Comparison of ENCODE assay signal across 12 cellular contexts in the genomic region with DNA sequence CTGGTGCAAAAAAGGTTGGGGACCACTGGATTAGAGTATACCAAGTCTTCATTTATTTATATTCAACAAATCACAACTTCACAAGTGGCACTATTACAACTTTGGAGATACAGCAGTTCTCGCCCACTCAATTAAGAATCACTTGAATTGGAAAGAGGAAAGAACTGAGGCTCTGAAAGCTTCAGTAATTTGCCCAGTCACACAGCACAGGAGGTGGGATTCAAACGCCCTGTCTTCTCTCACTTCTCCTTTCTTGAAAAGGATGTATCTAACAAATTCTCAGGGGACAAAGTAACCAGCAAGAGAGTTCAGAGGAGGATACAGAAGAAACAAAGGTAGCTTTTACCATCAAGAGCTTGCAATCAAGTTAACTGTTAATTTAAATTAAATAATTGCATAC. TPM values are rescaled to one million over a fixed set of nuclear protein-coding genes. Genes with fewer than 3 reads are reported as not detected.
DNase-seq lines count a peak whose midpoint lies in the region; ATAC-seq, FAIRE-seq and TF ChIP-seq lines count a peak whose summit lies in the region.
"Had no signal": no experiment of that assay in that cellular context is flagged by ENCODE, and none has a peak within 500 bp of the region (broad histone marks: within the 10 kb centered on the region; RNA-seq: fewer than 3 reads in every experiment).

No MANE protein-coding gene starts in this region.

- DNase-seq in GM12891 (ENCODE audit: insufficient read length, low spot score) (no peak), hippocampal formation (lab: John Stamatoyannopoulos, UW) (no peak), T-helper 1 cell (no peak), activated gamma-delta T cell treated with Interleukin-2 at 50 U/mL for 16 hours (no peak), islet precursor cell (no peak)
- DNase-seq: heart left ventricle, NCI-H1092 had no signal

- peaks cover 74% of the 10 kb centered on the region for H3F3A ChIP-seq in SU-DHL-6 (ENCODE audit: insufficient read depth)

- no peaks in the 10 kb centered on the region for H3K9me2 ChIP-seq in SU-DHL-6 (replicated peaks; ENCODE audit: insufficient read depth, low read length)

- peaks cover 11% of the 10 kb centered on the region; the same call in 1 of the 2 replicates for H3K36me3 ChIP-seq in SU-DHL-6 (ENCODE audit: low read length)
- H3K36me3 ChIP-seq: HAP-1, SJSA1 had no signal

- no peak for TF ChIP-seq POLR2A in GM12891 (IDR thresholded peaks at IDR 0.05; ENCODE audit: low read depth, low read length)

- peak overlapping the region; percentile 88 for H3K4me2 ChIP-seq in SU-DHL-6 (ENCODE audit: low read depth, low read length, poor library complexity, severe bottlenecking)

- peak; percentile 69 for FAIRE-seq in GM12891 (lab: Jason Lieb, UNC)

- peaks cover 60% of the 10 kb centered on the region for H3K79me2 ChIP-seq in SU-DHL-6 (ENCODE audit: insufficient read depth, low read length)

- peak overlapping the region; percentile 69 for H3K4me3 ChIP-seq in SU-DHL-6 (ENCODE audit: insufficient read depth, low read length, poor library complexity, severe bottlenecking)
- H3K4me3 ChIP-seq: HAP-1, heart left ventricle, SJSA1 had no signal

- H2AFZ ChIP-seq in SU-DHL-6 (ENCODE audit: low read depth, low read length, severe bottlenecking), result no peak overlapping the region

- peak overlapping the region; percentile 96 for H3K27ac ChIP-seq in SU-DHL-6 (ENCODE audit: low read depth, low read length)
- H3K27ac ChIP-seq: heart left ventricle, SJSA1 had no signal

- no peaks in the 10 kb centered on the region for H3K27me3 ChIP-seq in SU-DHL-6 (ENCODE audit: low read length)
- H3K27me3 ChIP-seq: heart left ventricle, SJSA1 had no signal

- no peaks in the 10 kb centered on the region for H3K9me3 ChIP-seq in SU-DHL-6 (ENCODE audit: insufficient read depth, low read length)
- H3K9me3 ChIP-seq: HAP-1, SJSA1 had no signal

- ATAC-seq in GM21367 (IDR thresholded peaks at IDR 0.05; ENCODE audit: unreplicated experiment), result peak; percentile 53
- ATAC-seq in HG03103 (IDR thresholded peaks at IDR 0.05; ENCODE audit: low read depth, unreplicated experiment), result peak; percentile 63
- ATAC-seq: heart left ventricle had no signal

- H3K9ac ChIP-seq in SU-DHL-6 (ENCODE audit: low read length), result peak overlapping the region; percentile 69

- H4K20me1 ChIP-seq in SU-DHL-6 (ENCODE audit: low read depth, low read length), result peaks cover 14% of the 10 kb centered on the region; the same call in 1 of the 2 replicates

- TF ChIP-seq CTCF in SU-DHL-6 (IDR thresholded peaks at IDR 0.05; ENCODE audit: insufficient read depth, low read length, poor library complexity, severe bottlenecking), result no peak

TF ChIP-seq in GM12891, 5 proteins besides CTCF, POLR2A, EP300 and RAD21:
- TF ChIP-seq PAX5 (IDR thresholded peaks at IDR 0.05; ENCODE audit: insufficient read depth, low read length, severe bottlenecking), result no peak
- TF ChIP-seq SPI1 (IDR thresholded peaks at IDR 0.05; ENCODE audit: low read depth, low read length), result peak; percentile 99
- no peak for TF ChIP-seq POLR2AphosphoS5 (IDR thresholded peaks at IDR 0.05; ENCODE audit: low read depth, low read length)

RNA-seq across cellular contexts. Expression of gene SMIM14, which starts 12.4 kb away (rescaled TPM):
- 99.2 TPM for polyA plus RNA-seq in GM12891 (2012; ENCODE audit: low read depth, missing spikeins)
